In the genomic region with DNA sequence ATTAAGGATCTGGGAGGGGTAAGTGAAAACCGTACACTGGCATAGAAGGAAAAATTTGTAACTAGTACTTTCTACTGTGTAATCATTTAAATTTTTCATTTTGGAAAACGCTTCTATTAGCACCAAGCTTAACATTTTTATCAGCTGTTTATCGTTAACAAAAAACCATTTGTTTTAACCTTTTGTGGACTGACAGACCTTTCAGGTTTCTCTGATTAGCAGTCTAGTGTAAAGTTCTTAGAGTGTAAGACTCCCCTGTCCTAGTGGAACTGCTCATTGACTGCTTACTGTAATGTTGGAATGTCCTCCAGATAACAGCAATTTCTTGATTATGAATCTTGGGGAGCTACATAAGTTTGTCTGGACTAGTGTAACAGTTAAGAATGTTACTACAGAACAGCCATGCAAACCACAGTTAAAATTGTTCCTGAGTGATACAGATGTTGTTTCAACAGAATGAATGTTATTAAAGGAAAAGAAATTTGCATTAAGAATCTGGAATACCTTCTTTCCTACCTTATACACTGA, we compare ENCODE assay signal across 8 cellular contexts. TPM values are rescaled to one million over a fixed set of nuclear protein-coding genes. Genes with fewer than 3 reads are reported as not detected.
DNase-seq lines count a peak whose midpoint lies in the region; ATAC-seq, FAIRE-seq and TF ChIP-seq lines count a peak whose summit lies in the region.
"Had no signal": no experiment of that assay in that cellular context is flagged by ENCODE, and none has a peak within 500 bp of the region (broad histone marks: within the 10 kb centered on the region; RNA-seq: fewer than 3 reads in every experiment).

No MANE protein-coding gene starts in this region.

- DNase-seq in EL (peak; percentile 15), Karpas-422 (no peak), astrocyte of the cerebellum (ENCODE audit: low read depth) (no peak), NCI-H146 treated with DMSO at 0.1 percent for 48 hours (lab: John Stamatoyannopoulos, UW; ENCODE audit: unreplicated experiment) (no peak), GM19239 (ENCODE audit: insufficient read length, low spot score) (no peak)
- no peak for DNase-seq in naive thymus-derived CD4-positive, alpha-beta T cell
- DNase-seq: NCI-H446 had no signal

- no peak overlapping the region for H2AFZ ChIP-seq in Karpas-422 (ENCODE audit: low read length)

- no peak for ATAC-seq in naive thymus-derived CD4-positive, alpha-beta T cell
- no peak for ATAC-seq in GM21825 (IDR thresholded peaks at IDR 0.05; ENCODE audit: unreplicated experiment)

- no peaks in the 10 kb centered on the region for H3K27me3 Mint-ChIP-seq in naive thymus-derived CD4-positive, alpha-beta T cell

- H3K36me3 Mint-ChIP-seq in naive thymus-derived CD4-positive, alpha-beta T cell, result peaks cover 4 to 32% (median 6%) of the 10 kb centered on the region in 5 donors

- H3K27me3 ChIP-seq in Karpas-422 (ENCODE audit: low read length), result no peaks in the 10 kb centered on the region
- no peaks in the 10 kb centered on the region for H3K27me3 ChIP-seq in naive thymus-derived CD4-positive, alpha-beta T cell (ENCODE audit: control insufficient read depth in 2 of 2, insufficient read depth in 2 of 2, low read length in 2 of 2)

- peak overlapping the region; percentile 92; the same call in 1 of the 2 replicates for H3K27ac ChIP-seq in Karpas-422 (ENCODE audit: low read length)
- no peak overlapping the region for H3K27ac ChIP-seq in naive thymus-derived CD4-positive, alpha-beta T cell (ENCODE audit: low read depth, low read length)

- peak overlapping the region in 2 of 9 donors; percentile 5 to 39 for H3K27ac Mint-ChIP-seq in naive thymus-derived CD4-positive, alpha-beta T cell

- CTCF ChIA-PET in naive thymus-derived CD4-positive, alpha-beta T cell (lab: Charles Lee), result interaction anchor here (1.0 kb wide), 1 partner anchor 81 kb away, joined by 3 read pairs; no protein-coding TSS in a partner anchor

- FAIRE-seq in GM19239 (lab: Jason Lieb, UNC), result no peak

- H3K9ac ChIP-seq in Karpas-422 (ENCODE audit: low read length), result peak overlapping the region; percentile 96

- in situ Hi-C loops in astrocyte of the cerebellum (cut with HindIII; ENCODE audit: low sequenced_read_pairs), result no loop called here

- H3K9me2 ChIP-seq in Karpas-422 (replicated peaks; ENCODE audit: insufficient read depth, low read length), result no peaks in the 10 kb centered on the region

- H3K79me2 ChIP-seq in Karpas-422 (ENCODE audit: low read length), result peaks cover 96% of the 10 kb centered on the region

- no peak for TF ChIP-seq CTCF in astrocyte of the cerebellum (IDR thresholded peaks at IDR 0.05; ENCODE audit: low read depth, low read length, missing control alignments)

- no peaks in the 10 kb centered on the region; the same call in 1 of the 2 replicates for H4K20me1 ChIP-seq in Karpas-422 (ENCODE audit: insufficient read depth, low read depth, low read length)

- no peaks in the 10 kb centered on the region for H3K9me3 Mint-ChIP-seq in naive thymus-derived CD4-positive, alpha-beta T cell

- no peaks in the 10 kb centered on the region for H3K9me3 ChIP-seq in Karpas-422 (ENCODE audit: low read length)
- H3K9me3 ChIP-seq in naive thymus-derived CD4-positive, alpha-beta T cell (ENCODE audit: control insufficient read depth in 2 of 3, low read length in 3 of 3), result no peaks in the 10 kb centered on the region

- peak overlapping the region; percentile 88 for H3K4me3 ChIP-seq in Karpas-422 (ENCODE audit: low read length)
- peak overlapping the region; percentile 87 for H3K4me3 ChIP-seq in astrocyte of the cerebellum (ENCODE audit: low read depth, low read length)
- H3K4me3 ChIP-seq in naive thymus-derived CD4-positive, alpha-beta T cell (ENCODE audit: low read length), result no peak overlapping the region

- peaks cover 43% of the 10 kb centered on the region for H3K36me3 ChIP-seq in Karpas-422 (ENCODE audit: insufficient read depth, low read length)
- peaks cover 0 to 11% (median 0%) of the 10 kb centered on the region in 3 experiments for H3K36me3 ChIP-seq in naive thymus-derived CD4-positive, alpha-beta T cell (ENCODE audit: control insufficient read depth in 2 of 3, insufficient read depth in 3 of 3, low read length in 3 of 3)

- POLR2A ChIA-PET in naive thymus-derived CD4-positive, alpha-beta T cell (lab: Charles Lee), result interaction anchor here (0.7 to 1.8 kb wide), 2 partner anchors 14 to 821 kb away, joined by 3 to 4 read pairs; no protein-coding TSS in a partner anchor

- H3K4me1 ChIP-seq in Karpas-422 (ENCODE audit: low read length), result peaks cover 64% of the 10 kb centered on the region
- peaks cover 6 to 13% of the 10 kb centered on the region in 2 donors for H3K4me1 ChIP-seq in naive thymus-derived CD4-positive, alpha-beta T cell (ENCODE audit: control insufficient read depth in 2 of 2, insufficient read depth in 2 of 2, low read length in 2 of 2)

- H3K4me1 Mint-ChIP-seq in naive thymus-derived CD4-positive, alpha-beta T cell, result peaks cover 31 to 68% (median 57%) of the 10 kb centered on the region in 7 donors

- peak overlapping the region in 9 of 10 donors; percentile 48 to 95 (median 84) for H3K4me3 Mint-ChIP-seq in naive thymus-derived CD4-positive, alpha-beta T cell

- intact Hi-C loops in naive thymus-derived CD4-positive, alpha-beta T cell (cut with micrococcal nuclease), result loop anchor here (5.0 to 10.0 kb wide), 2 partner anchors 36 to 1727 kb away; no protein-coding TSS in a partner anchor

- peak overlapping the region; percentile 85 for H3K4me2 ChIP-seq in Karpas-422 (ENCODE audit: low read depth, low read length, poor library complexity, severe bottlenecking)

RNA-seq across cellular contexts. Expression of a gene that starts 2.0 kb away (rescaled TPM):
- 61.3 and 70.7 TPM in 2 replicates for total RNA-seq in Karpas-422 (2014; rRNA removed; shearing (Covaris generic); ENCODE audit: low replicate concordance)
- total RNA-seq in naive thymus-derived CD4-positive, alpha-beta T cell, result 10 to 100 TPM; 31.2 to 46.5 (median 38.4) TPM
- 10 to 100 TPM; 21.2 to 27.7 TPM for polyA plus RNA-seq in naive thymus-derived CD4-positive, alpha-beta T cell

RNA-seq across cellular contexts. Expression of a gene that starts 2.1 kb away (rescaled TPM):
- 7.8 and 54.0 TPM in 2 replicates for total RNA-seq in Karpas-422 (2014; rRNA removed; shearing (Covaris generic); ENCODE audit: low replicate concordance)
- 10 to 100 TPM; 15.2 to 50.2 (median 27.5) TPM for total RNA-seq in naive thymus-derived CD4-positive, alpha-beta T cell
- polyA plus RNA-seq in naive thymus-derived CD4-positive, alpha-beta T cell, result 10 to 100 TPM; 10.7 to 11.0 TPM

RNA-seq across cellular contexts. Expression of a gene that starts 55.8 kb away (rescaled TPM):
- 2.2 and 6.1 TPM in 2 replicates for total RNA-seq in Karpas-422 (2014; rRNA removed; shearing (Covaris generic); ENCODE audit: low replicate concordance)
- total RNA-seq in naive thymus-derived CD4-positive, alpha-beta T cell, result 1 to 10 TPM; 1.1 to 7.1 (median 3.1) TPM
- under 1 TPM; 0.79 to 0.92 TPM for polyA plus RNA-seq in naive thymus-derived CD4-positive, alpha-beta T cell
